10 cellular contexts compared by ENCODE assay signal in the genomic region with DNA sequence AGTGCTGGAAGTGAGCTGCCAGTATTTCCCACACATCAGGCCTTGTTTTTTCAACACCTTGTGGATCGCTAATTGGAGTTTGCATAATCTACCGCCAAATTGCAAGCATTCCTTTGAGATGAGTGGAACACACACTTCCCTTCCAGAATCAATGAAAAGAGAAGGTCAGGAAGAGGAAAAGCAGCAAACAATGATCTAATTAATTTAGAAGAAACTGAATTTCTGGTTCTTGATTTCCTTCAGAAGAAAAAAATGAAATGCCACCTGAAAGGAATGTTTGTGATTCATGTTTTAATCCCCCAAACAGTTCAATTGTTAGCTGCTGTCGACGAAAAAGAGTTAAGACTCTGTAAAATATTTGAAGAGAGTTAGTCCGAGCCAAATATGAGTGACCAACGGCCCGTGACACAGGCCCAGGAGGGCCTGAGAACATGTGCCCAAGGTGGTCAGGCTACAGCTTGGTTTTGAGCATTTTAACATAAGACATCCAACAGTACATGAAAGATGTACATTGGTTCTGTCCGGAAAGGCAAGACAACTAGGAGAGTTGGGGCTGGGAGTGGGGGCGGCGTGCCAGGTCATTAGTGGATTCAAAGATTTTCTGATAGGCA.
DNase-seq lines count a peak whose midpoint lies in the region; ATAC-seq and TF ChIP-seq lines count a peak whose summit lies in the region.
"Had no signal": no experiment of that assay in that cellular context is flagged by ENCODE, and none has a peak within 500 bp of the region (broad histone marks: within the 10 kb centered on the region; RNA-seq: fewer than 3 reads in every experiment).

No MANE protein-coding gene starts in this region.

- no peaks in the 10 kb centered on the region for H3K9me3 ChIP-seq in HCT116 (ENCODE audit: control insufficient read depth in 1 of 2, insufficient read depth in 1 of 2, low read depth in 1 of 2, low read length in 2 of 2)
- H3K9me3 ChIP-seq in right atrium auricular region = no peaks in the 10 kb centered on the region
- no peaks in the 10 kb centered on the region for H3K9me3 ChIP-seq in gastrocnemius medialis

- DNase-seq in HCT116 (ENCODE audit: low read depth, low spot score) (peak; percentile 66), astrocyte of the spinal cord (ENCODE audit: low read depth, low spot score) (peak; percentile 55), right atrium auricular region (ENCODE audit: low spot score) (no peak), gastrocnemius medialis (no peak), NCI-H1105 (lab: John Stamatoyannopoulos, UW) (no peak)
- no peak for DNase-seq in stimulated activated naive CD4-positive, alpha-beta T cell (lab: John Stamatoyannopoulos, UW)
- DNase-seq in activated CD4-positive, alpha-beta T cell treated with anti-CD3 and anti-CD28 coated beads for 4 hours = no peak
- DNase-seq: activated naive CD4-positive, alpha-beta T cell; stimulated activated CD4-positive, alpha-beta T cell treated with anti-CD3 and anti-CD28 coated beads, Interleukin-4, amount 100 ng/mL, for 4 hours had no signal

- H4K20me1 ChIP-seq in HCT116 (ENCODE audit: insufficient read depth) = no peaks in the 10 kb centered on the region

- H3K4me3 ChIP-seq in HCT116 (replicated peaks in 1 of 2; ENCODE audit: low read depth in 1 of 2, low read length in 2 of 2) (peak overlapping the region in 1 of 2 experiments; percentile 27; a peak in 1 of 4 replicates), astrocyte of the spinal cord (ENCODE audit: low read depth, low read length) (no peak overlapping the region), right atrium auricular region (no peak overlapping the region), gastrocnemius medialis (no peak overlapping the region)

- TF ChIP-seq POLR2A in HCT116 (IDR thresholded peaks at IDR 0.05; ENCODE audit: borderline replicate concordance, extremely low read depth, insufficient read depth, insufficient read length) (no peak), gastrocnemius medialis (IDR thresholded peaks at IDR 0.05) (no peak)

- intact Hi-C loops in HCT116 (cut with micrococcal nuclease) (no loop called here), gastrocnemius medialis (cut with DNase I; ENCODE audit: low total_unique reads) (no loop called here)

- no peaks in the 10 kb centered on the region for H3K9me2 ChIP-seq in HCT116 (ENCODE audit: insufficient read depth)

- TF ChIP-seq CTCF in HCT116 (IDR thresholded peaks at IDR 0.05 in 2 of 3, conservative IDR thresholded peaks at IDR 0.05 in 1 of 3; ENCODE audit: borderline replicate concordance in 1 of 3, insufficient read depth in 1 of 3, low read depth in 2 of 3, low read length in 2 of 3) (no peak), astrocyte of the spinal cord (IDR thresholded peaks at IDR 0.05; ENCODE audit: low read depth, low read length) (no peak), right atrium auricular region (IDR thresholded peaks at IDR 0.05) (no peak), gastrocnemius medialis (IDR thresholded peaks at IDR 0.05 in 4 of 5, conservative IDR thresholded peaks at IDR 0.05 in 1 of 5) (no peak)

- RAD21 ChIA-PET in HCT116 (lab: Charles Lee; ENCODE audit: low non-redundant PET in 1 of 2, low total read pairs in 2 of 2, uncharacterized antibody in 2 of 2, unreplicated experiment in 2 of 2) = no interaction called here

- peak overlapping the region; percentile 82 for H3K27ac ChIP-seq in HCT116 (ENCODE audit: low read depth, low read length)
- H3K27ac ChIP-seq in right atrium auricular region = peak overlapping the region; percentile 41 to 82
- peak overlapping the region in 3 of 4 donors; percentile 12 to 63 (median 39) for H3K27ac ChIP-seq in gastrocnemius medialis

- in situ Hi-C loops in astrocyte of the spinal cord (cut with HindIII; ENCODE audit: low sequenced_read_pairs) = no loop called here
- in situ Hi-C loops in gastrocnemius medialis (cut with MboI; ENCODE audit: low sequenced_read_pairs in 4 of 4) = no loop called here

- no peaks in the 10 kb centered on the region for H3K27me3 ChIP-seq in HCT116 (ENCODE audit: insufficient read depth, low read length)
- H3K27me3 ChIP-seq in right atrium auricular region = no peaks in the 10 kb centered on the region
- H3K27me3 ChIP-seq in gastrocnemius medialis = no peaks in the 10 kb centered on the region

- TF ChIP-seq RAD21 in HCT116 (IDR thresholded peaks at IDR 0.05; ENCODE audit: low read depth) = no peak

- H3K36me3 ChIP-seq in HCT116 (ENCODE audit: control insufficient read depth in 1 of 2, insufficient read depth in 2 of 2, low read length in 2 of 2) (no peaks in the 10 kb centered on the region), right atrium auricular region (no peaks in the 10 kb centered on the region), gastrocnemius medialis (no peaks in the 10 kb centered on the region)

- H3K4me2 ChIP-seq in HCT116 (ENCODE audit: low read length) = peak overlapping the region; percentile 76

- peak overlapping the region; percentile 96 for H2AFZ ChIP-seq in HCT116 (ENCODE audit: low read depth, low read length, poor library complexity, severe bottlenecking)

- peak; percentile 79 for ATAC-seq in HCT116
- no peak for ATAC-seq in gastrocnemius medialis
- no peak for ATAC-seq in GM21529 (IDR thresholded peaks at IDR 0.05; ENCODE audit: unreplicated experiment)

- BruUV-seq in HCT116 (replicated peaks; lab: Mats Ljungman, UMichigan) = no TSS peak

- CTCF ChIA-PET in HCT116 (lab: Charles Lee) = no interaction called here

- H3K4me1 ChIP-seq in HCT116 (ENCODE audit: control insufficient read depth in 1 of 2, insufficient read depth in 2 of 2, low read length in 2 of 2) (peaks cover 25 to 29% of the 10 kb centered on the region in 2 experiments), right atrium auricular region (peaks cover 0 to 41% of the 10 kb centered on the region in 2 donors), gastrocnemius medialis (peaks cover 6 to 12% of the 10 kb centered on the region in 2 donors)

- no peaks in the 10 kb centered on the region for H3K79me2 ChIP-seq in HCT116 (ENCODE audit: insufficient read depth, low read length)

- peak overlapping the region; percentile 47 for H3K9ac ChIP-seq in HCT116 (ENCODE audit: low read length)

- POLR2A ChIA-PET in HCT116 (lab: Charles Lee) = no interaction called here

TF ChIP-seq in HCT116, 20 proteins besides CTCF, POLR2A, EP300 and RAD21 (continues in another document):
- TF ChIP-seq MAX (IDR thresholded peaks at IDR 0.05) (peak; percentile 66), TCF7L2 (IDR thresholded peaks at IDR 0.05; ENCODE audit: borderline replicate concordance, extremely low read depth, insufficient read depth, insufficient read length) (peak; percentile 40), ZFX (IDR thresholded peaks at IDR 0.05) (no peak), EGR1 (IDR thresholded peaks at IDR 0.05; ENCODE audit: low read depth) (no peak), ZNF274 (IDR thresholded peaks at IDR 0.05; ENCODE audit: low read depth, low read length) (no peak), REST (IDR thresholded peaks at IDR 0.05; ENCODE audit: low read depth) (no peak), FOSL1 (IDR thresholded peaks at IDR 0.05; ENCODE audit: low read depth) (peak; percentile 83), CBX3 (IDR thresholded peaks at IDR 0.05; ENCODE audit: low read depth) (peak; percentile 75; the same call in 1 of the 2 replicates), SIN3A (IDR thresholded peaks at IDR 0.05; ENCODE audit: low read depth) (peak; percentile 40; the same call in 1 of the 2 replicates), SRF (IDR thresholded peaks at IDR 0.05; ENCODE audit: low read depth) (0 out of 2 replicates have a peak, but pooled peaks have one; percentile 48), SP1 (IDR thresholded peaks at IDR 0.05; ENCODE audit: low read depth) (peak; percentile 76), EZH2phosphoT487 (IDR thresholded peaks at IDR 0.05; ENCODE audit: borderline replicate concordance) (no peak), JUND (IDR thresholded peaks at IDR 0.05) (peak; percentile 87), ELF1 (IDR thresholded peaks at IDR 0.05; ENCODE audit: borderline replicate concordance, low read depth) (0 out of 2 replicates have a peak, but pooled peaks have one; percentile 16), CEBPB (IDR thresholded peaks at IDR 0.05; ENCODE audit: low read depth) (peak; percentile 94), EZH2 (IDR thresholded peaks at IDR 0.05) (no peak), POLR2AphosphoS5 (IDR thresholded peaks at IDR 0.05; ENCODE audit: low read depth, low read length) (peak; percentile 42; the same call in 1 of the 2 replicates)

Comparison
In these comparisons a context has a peak if more than half of its experiments do, and no peak if none do; other contexts are left out.
1. DNase-seq: peak in HCT116 (single experiment) and astrocyte of the spinal cord (single experiment); none in right atrium auricular region (single experiment), gastrocnemius medialis (0 of 2), stimulated activated naive CD4-positive, alpha-beta T cell (0 of 6), activated CD4-positive, alpha-beta T cell treated with anti-CD3 and anti-CD28 coated beads for 4 hours (0 of 2) and NCI-H1105 (single experiment).
2. Peak in every context shown above with its lines, with median percentiles within 50 percentile points of each other: H3K27ac ChIP-seq.